ENCODE assay signal across 1 cellular context in the genomic region with DNA sequence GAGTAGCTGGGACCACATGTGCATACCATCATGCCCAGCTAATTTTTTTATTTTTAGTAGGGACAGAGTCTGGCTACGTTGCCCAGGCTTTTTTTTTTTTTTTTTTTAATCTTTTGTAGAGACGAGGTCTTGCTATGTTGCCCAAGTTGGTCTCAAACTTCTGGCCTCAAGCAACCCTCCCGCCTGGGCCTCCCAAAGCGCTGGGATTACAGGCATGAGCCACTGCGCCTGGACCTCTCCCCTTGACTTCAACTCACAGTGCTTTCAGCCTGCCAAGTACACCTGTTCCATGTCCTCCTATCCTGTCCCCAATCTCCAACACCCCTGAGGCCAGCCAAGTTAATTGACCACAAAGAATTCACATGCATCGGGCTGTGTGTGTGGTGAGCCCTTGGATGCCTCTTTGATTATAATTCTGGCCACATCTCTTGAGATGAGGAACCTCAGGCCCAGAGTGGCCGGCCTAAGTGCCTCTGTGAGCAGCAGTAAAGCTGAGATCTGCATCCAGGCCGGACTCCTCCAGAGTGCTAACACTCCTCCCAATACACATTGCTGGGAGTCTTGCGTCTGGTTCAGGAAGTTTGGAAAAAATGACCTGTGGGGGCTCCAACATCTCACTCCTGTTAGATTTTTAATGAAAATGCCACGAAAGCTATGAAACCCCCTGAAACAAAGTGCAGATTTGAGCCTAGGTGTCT.
TF ChIP-seq lines count a peak whose summit lies in the region.

No MANE protein-coding gene starts in this region.

TF ChIP-seq in GM12878, 131 proteins besides CTCF, POLR2A, EP300 and RAD21:
- TF ChIP-seq SRF (IDR thresholded peaks at IDR 0.05; ENCODE audit: low read depth in 2 of 2, low read length in 2 of 2) (no peak), LARP7 (IDR thresholded peaks at IDR 0.05) (no peak), CREB1 (IDR thresholded peaks at IDR 0.05; ENCODE audit: low read depth) (no peak), CEBPB (IDR thresholded peaks at IDR 0.05; ENCODE audit: borderline replicate concordance in 1 of 2, low read depth in 2 of 2, low read length in 2 of 2) (no peak), SMARCA5 (IDR thresholded peaks at IDR 0.05) (no peak), ZNF384 (IDR thresholded peaks at IDR 0.05; ENCODE audit: borderline replicate concordance, low read depth, low read length) (no peak), TCF3 (IDR thresholded peaks at IDR 0.05; ENCODE audit: borderline replicate concordance, insufficient read depth, low read depth, low read length) (no peak), SREBF1 (IDR thresholded peaks at IDR 0.05; ENCODE audit: low read length) (no peak), CBX3 (IDR thresholded peaks at IDR 0.05; ENCODE audit: borderline replicate concordance, low read depth) (no peak), PAX5 (IDR thresholded peaks at IDR 0.05; ENCODE audit: borderline replicate concordance, low read depth, low read length) (no peak), BCLAF1 (IDR thresholded peaks at IDR 0.05) (no peak), HDAC6 (IDR thresholded peaks at IDR 0.05; ENCODE audit: unreplicated experiment) (no peak), IKZF2 (IDR thresholded peaks at IDR 0.05) (no peak), NFYA (IDR thresholded peaks at IDR 0.05; ENCODE audit: borderline replicate concordance, low read depth, low read length) (no peak)
